ENCODE assay signal across 32 cellular contexts in genomic region chr11:109329716-109330115, GRCh38.
"Had no signal": no experiment of that assay in that cellular context is flagged by ENCODE, and none has a peak within 500 bp of the region (broad histone marks: within the 10 kb centered on the region; RNA-seq: fewer than 3 reads in every experiment).

No MANE protein-coding gene starts in this region.

- FAIRE-seq: K562, RCC 7860 had no signal

- H3K4me2 ChIP-seq: PC-9, SK-N-SH had no signal

- DNase-seq: Kasumi-1, KG1, NCI-H1048, NCI-H1092 treated with DMSO at 0.1 percent for 48 hours, NCI-H1105 treated with DMSO at 0.1 percent for 48 hours, NCI-H1417, NCI-H1436, NCI-H146, NCI-H1694, NCI-H187, NCI-H1930, NCI-H2029 treated with DMSO at 0.1 percent for 48 hours, NCI-H2081 treated with DMSO at 0.1 percent for 48 hours, NCI-H2107, NCI-H2171, NCI-H2227 treated with DMSO at 0.1 percent for 48 hours, NCI-H345, NCI-H446, NCI-H524, NCI-H526, NCI-H69, NCI-H748 treated with DMSO at 0.1 percent for 48 hours, PC-9, Right ventricle myocardium superior, SHP77 treated with DMSO at 0.1 percent for 48 hours, SK-N-SH, SW 1271, T-helper 1 cell had no signal

- H3K27me3 ChIP-seq: SJSA1 had no signal

- H3K4me1 ChIP-seq: SJSA1 had no signal

- H3K27ac ChIP-seq: PC-9, SJSA1 had no signal

- H3K4me3 ChIP-seq: K562, PC-9, SJSA1 had no signal

- H3K36me3 ChIP-seq: SJSA1 had no signal

- H3K9ac ChIP-seq: SK-N-SH had no signal

- H3K9me2 ChIP-seq: SK-N-SH had no signal

- ATAC-seq: K562, Panc1 had no signal

- H3K9me3 ChIP-seq: SJSA1, SK-N-SH had no signal

- H2AFZ ChIP-seq: PC-9 had no signal
